ENCODE assay signal across 7 cellular contexts in genomic region chr17:63275318-63275967, GRCh38.
A peak's percentile ranks its signal among the peaks of the same experiment; 100 is the strongest.
DNase-seq lines count a peak whose midpoint lies in the region; ATAC-seq, FAIRE-seq and TF ChIP-seq lines count a peak whose summit lies in the region.

No MANE protein-coding gene starts in this region.

- H3K9me3 ChIP-seq in Panc1 (ENCODE audit: control insufficient read depth, insufficient read depth, low read depth, low read length) (peaks cover 11% of the 10 kb centered on the region; the same call in 1 of the 2 replicates), fibroblast of lung (ENCODE audit: control insufficient read depth, insufficient read depth, low read depth, low read length) (no peaks in the 10 kb centered on the region), testis (no peaks in the 10 kb centered on the region)

- in situ Hi-C loops in Panc1 (cut with HindIII; ENCODE audit: low pct_unique_long_range_greater_than_20kb, low sequenced_read_pairs), result no loop called here

- peak; percentile 100 for ATAC-seq in Panc1
- ATAC-seq in GM18909 (IDR thresholded peaks at IDR 0.05; ENCODE audit: poor library complexity, unreplicated experiment), result no peak

- POLR2A ChIA-PET in Panc1 (lab: Charles Lee), result no interaction called here

- H3K36me3 ChIP-seq in Panc1 (ENCODE audit: control insufficient read depth, insufficient read depth, low read length), result no peaks in the 10 kb centered on the region
- H3K36me3 ChIP-seq in fibroblast of lung (ENCODE audit: control insufficient read depth, insufficient read depth, low read length), result no peaks in the 10 kb centered on the region
- no peaks in the 10 kb centered on the region for H3K36me3 ChIP-seq in testis (ENCODE audit: low read depth, missing control alignments)

- H3K4me2 ChIP-seq in fibroblast of lung (ENCODE audit: extremely low read depth, insufficient read depth, low read length), result no peak overlapping the region

- H4K20me1 ChIP-seq in fibroblast of lung (ENCODE audit: control insufficient read depth, extremely low read depth, insufficient read depth, low read length), result no peaks in the 10 kb centered on the region

- H3K27me3 ChIP-seq in Panc1 (ENCODE audit: control insufficient read depth, insufficient read depth, low read length) (no peaks in the 10 kb centered on the region), fibroblast of lung (ENCODE audit: control insufficient read depth, insufficient read depth, low read length) (no peaks in the 10 kb centered on the region), testis (no peaks in the 10 kb centered on the region)

- H3K9ac ChIP-seq in fibroblast of lung (ENCODE audit: insufficient read depth, low read length), result no peak overlapping the region

- FAIRE-seq in H54 (lab: Jason Lieb, UNC), result peak; percentile 100

- no peak overlapping the region for H2AFZ ChIP-seq in fibroblast of lung (ENCODE audit: low read length)

- intact Hi-C loops in Panc1 (cut with micrococcal nuclease; ENCODE audit: unreplicated experiment), result no loop called here
- intact Hi-C loops in testis (cut with DNase I; ENCODE audit: low total_unique reads), result no loop called here

- H3K4me3 ChIP-seq in Panc1 (ENCODE audit: low read depth in 2 of 2, low read length in 2 of 2), result no peak overlapping the region
- no peak overlapping the region for H3K4me3 ChIP-seq in fibroblast of lung (replicated peaks in 1 of 4; ENCODE audit: control extremely low read depth in 1 of 4, insufficient read depth in 1 of 4, low read depth in 3 of 4, low read length in 4 of 4)
- no peak overlapping the region for H3K4me3 ChIP-seq in testis

- TF ChIP-seq POLR2A in H54 (IDR thresholded peaks at IDR 0.05; ENCODE audit: low read depth, low read length) (no peak), testis (IDR thresholded peaks at IDR 0.05) (no peak)

- 57 to 73% methylated on average over 1 of the region's 1 CpG for WGBS in testis, 2 donors

- H3K79me2 ChIP-seq in fibroblast of lung (ENCODE audit: control insufficient read depth, insufficient read depth, low read length), result no peaks in the 10 kb centered on the region

- CTCF ChIA-PET in Panc1 (lab: Charles Lee), result no interaction called here

- BruUV-seq in Panc1 (replicated peaks; lab: Mats Ljungman, UMichigan), result no TSS peak

- peak overlapping the region; percentile 88 for H3K27ac ChIP-seq in Panc1 (ENCODE audit: low read length)
- H3K27ac ChIP-seq in fibroblast of lung (ENCODE audit: insufficient read depth, low read length), result peak overlapping the region; percentile 41
- no peak overlapping the region for H3K27ac ChIP-seq in testis

- TF ChIP-seq CTCF in Panc1 (IDR thresholded peaks at IDR 0.05), result no peak
- no peak for TF ChIP-seq CTCF in fibroblast of lung (conservative IDR thresholded peaks at IDR 0.05 in 1 of 2, IDR thresholded peaks at IDR 0.05 in 1 of 2; ENCODE audit: low read depth in 1 of 2, low read length in 2 of 2)
- no peak for TF ChIP-seq CTCF in testis (IDR thresholded peaks at IDR 0.05)

- peak; percentile 38 for DNase-seq in H54 (ENCODE audit: insufficient read length, low spot score)
- DNase-seq in Panc1 (ENCODE audit: low read depth, low spot score), result peak; percentile 91
- peak; percentile 97 to 99 for DNase-seq in fibroblast of lung (ENCODE audit: low read depth in 2 of 2)
- DNase-seq in renal cortical epithelial cell (ENCODE audit: low read depth), result peak; percentile 99
- DNase-seq in testis, result no peak
- DNase-seq in NCI-H1048 (lab: John Stamatoyannopoulos, UW), result no peak

- H3K4me1 ChIP-seq in Panc1 (ENCODE audit: control insufficient read depth, insufficient read depth, low read length) (peaks cover 26% of the 10 kb centered on the region), fibroblast of lung (ENCODE audit: control insufficient read depth, extremely low read depth, insufficient read depth, low read length) (peaks cover 18% of the 10 kb centered on the region), testis (no peaks in the 10 kb centered on the region)

Comparison
In these comparisons a context has a peak if more than half of its experiments do, and no peak if none do; other contexts are left out.
1. DNase-seq: peak in H54 (single experiment), Panc1 (single experiment), fibroblast of lung (2 of 2) and renal cortical epithelial cell (single experiment); none in testis (single experiment) and NCI-H1048 (single experiment).
2. H3K27ac ChIP-seq: peak in Panc1 (single experiment) and fibroblast of lung (single experiment); none in testis (0 of 2).